In genomic region chr7:4681218-4681851, GRCh38 we compare ENCODE assay signal across 8 cellular contexts. TPM values are rescaled to one million over a fixed set of nuclear protein-coding genes. Genes with fewer than 3 reads are reported as not detected.
DNase-seq lines count a peak whose midpoint lies in the region; ATAC-seq and TF ChIP-seq lines count a peak whose summit lies in the region.

No MANE protein-coding gene starts in this region.

- TF ChIP-seq CTCF in right lobe of liver (IDR thresholded peaks at IDR 0.05) (no peak), thyroid gland (IDR thresholded peaks at IDR 0.05) (no peak)

- intact Hi-C loops in activated T-helper 1 cell treated with anti-CD3 and anti-CD28 coated beads, Interleukin-12 subunit alpha, Interleukin-12 subunit beta, Interleukin-2, Interleukin-4 antibody, amounts not matched to agents 30 ng/mL and 10 ng/mL and 1 ng/mL, durations not matched to agents 14 hours and 24 hours and 36 hours (cut with micrococcal nuclease), result loop anchor here (5.0 kb wide), 1 partner anchor 366 kb away; the partner anchor contains the start of gene RBAK
- intact Hi-C loops in right lobe of liver (cut with DNase I) (loop anchor here (5.0 kb wide), 2 partner anchors 39 to 71 kb away; no protein-coding TSS in a partner anchor), thyroid gland (cut with DNase I) (loop anchor here (5.0 kb wide), 1 partner anchor 71 kb away; no protein-coding TSS in a partner anchor)

- H3K36me3 ChIP-seq in right lobe of liver (no peaks in the 10 kb centered on the region), thyroid gland (no peaks in the 10 kb centered on the region)

- H3K9me3 ChIP-seq in right lobe of liver, result no peaks in the 10 kb centered on the region
- H3K9me3 ChIP-seq in thyroid gland, result no peaks in the 10 kb centered on the region

- no peaks in the 10 kb centered on the region for H3K27me3 ChIP-seq in right lobe of liver
- H3K27me3 ChIP-seq in thyroid gland, result no peaks in the 10 kb centered on the region

- peaks cover 9% of the 10 kb centered on the region for H3K36me3 Mint-ChIP-seq in activated T-helper 1 cell treated with anti-CD3 and anti-CD28 coated beads, Interleukin-12 subunit alpha, Interleukin-12 subunit beta, Interleukin-2, Interleukin-4 antibody, amounts not matched to agents 30 ng/mL and 10 ng/mL and 1 ng/mL, durations not matched to agents 14 hours and 24 hours and 36 hours (ENCODE audit: low read depth)

- H3K27ac ChIP-seq in right lobe of liver (no peak overlapping the region), thyroid gland (peak overlapping the region in 2 of 3 donors; percentile 33 to 63), caudate nucleus (ENCODE audit: low read depth, low read length) (no peak overlapping the region)

- no peaks in the 10 kb centered on the region for H3K9me3 Mint-ChIP-seq in activated T-helper 1 cell treated with anti-CD3 and anti-CD28 coated beads, Interleukin-12 subunit alpha, Interleukin-12 subunit beta, Interleukin-2, Interleukin-4 antibody, amounts not matched to agents 30 ng/mL and 10 ng/mL and 1 ng/mL, durations not matched to agents 14 hours and 24 hours and 36 hours

- peaks cover 2% of the 10 kb centered on the region for H3K27me3 Mint-ChIP-seq in activated T-helper 1 cell treated with anti-CD3 and anti-CD28 coated beads, Interleukin-12 subunit alpha, Interleukin-12 subunit beta, Interleukin-2, Interleukin-4 antibody, amounts not matched to agents 30 ng/mL and 10 ng/mL and 1 ng/mL, durations not matched to agents 14 hours and 24 hours and 36 hours (ENCODE audit: insufficient read depth)

- H3K4me3 ChIP-seq in right lobe of liver, result peak overlapping the region; percentile 25 to 82 (median 46)
- H3K4me3 ChIP-seq in thyroid gland (replicated peaks in 1 of 3), result peak overlapping the region in 1 of 3 donors; percentile 32

- peak; percentile 39 for DNase-seq in NCI-H82 (lab: John Stamatoyannopoulos, UW)
- no peak for DNase-seq in NCI-H82 treated with DMSO at 0.1 percent for 48 hours (lab: John Stamatoyannopoulos, UW; ENCODE audit: unreplicated experiment)
- DNase-seq in activated T-helper 1 cell treated with anti-CD3 and anti-CD28 coated beads, Interleukin-12 subunit alpha, Interleukin-12 subunit beta, Interleukin-2, Interleukin-4 antibody, amounts not matched to agents 30 ng/mL and 10 ng/mL and 1 ng/mL, durations not matched to agents 14 hours and 24 hours and 36 hours (ENCODE audit: low spot score), result no peak
- no peak for DNase-seq in right lobe of liver
- no peak for DNase-seq in thyroid gland
- DNase-seq in activated effector memory CD4-positive, alpha-beta T cell treated with anti-CD3 and anti-CD28 coated beads, Interleukin-2, amount 50 U/mL, for 16 hours, result no peak
- no peak for DNase-seq in activated CD4-positive, CD25-positive, alpha-beta regulatory T cell treated with anti-CD3 and anti-CD28 coated beads, Interleukin-2, amount 50 U/mL, for 72 hours
- DNase-seq in caudate nucleus (lab: John Stamatoyannopoulos, UW), result no peak

- TF ChIP-seq POLR2A in right lobe of liver (IDR thresholded peaks at IDR 0.05) (no peak), thyroid gland (IDR thresholded peaks at IDR 0.05) (no peak)

- peak overlapping the region; percentile 88 for H3K27ac Mint-ChIP-seq in activated T-helper 1 cell treated with anti-CD3 and anti-CD28 coated beads, Interleukin-12 subunit alpha, Interleukin-12 subunit beta, Interleukin-2, Interleukin-4 antibody, amounts not matched to agents 30 ng/mL and 10 ng/mL and 1 ng/mL, durations not matched to agents 14 hours and 24 hours and 36 hours

- peaks cover 25% of the 10 kb centered on the region for H3K4me1 Mint-ChIP-seq in activated T-helper 1 cell treated with anti-CD3 and anti-CD28 coated beads, Interleukin-12 subunit alpha, Interleukin-12 subunit beta, Interleukin-2, Interleukin-4 antibody, amounts not matched to agents 30 ng/mL and 10 ng/mL and 1 ng/mL, durations not matched to agents 14 hours and 24 hours and 36 hours (ENCODE audit: low read depth)

- 83% methylated on average over 3 of the region's 6 CpGs for WGBS in right lobe of liver (ENCODE audit: insufficient coverage, low coverage, low lambda C conversion rate, missing lambda C conversion rate)
- 92 to 94% methylated on average over 6 of the region's 6 CpGs for WGBS in thyroid gland, 2 donors

- H3K4me1 ChIP-seq in right lobe of liver, result peaks cover 0 to 5% (median 0%) of the 10 kb centered on the region in 4 donors
- peaks cover 18 to 25% of the 10 kb centered on the region in 2 donors for H3K4me1 ChIP-seq in thyroid gland

- ATAC-seq in right lobe of liver, result no peak

- H3K4me3 Mint-ChIP-seq in activated T-helper 1 cell treated with anti-CD3 and anti-CD28 coated beads, Interleukin-12 subunit alpha, Interleukin-12 subunit beta, Interleukin-2, Interleukin-4 antibody, amounts not matched to agents 30 ng/mL and 10 ng/mL and 1 ng/mL, durations not matched to agents 14 hours and 24 hours and 36 hours, result peak overlapping the region; percentile 91

RNA-seq across cellular contexts. Expression of gene FOXK1, which starts 0.8 kb away (rescaled TPM):
- 37.7 and 37.9 TPM in 2 replicates for total RNA-seq in activated T-helper 1 cell treated with anti-CD3 and anti-CD28 coated beads, Interleukin-12 subunit alpha, Interleukin-12 subunit beta, Interleukin-2, Interleukin-4 antibody, amounts not matched to agents 30 ng/mL and 10 ng/mL and 1 ng/mL, durations not matched to agents 14 hours and 24 hours and 36 hours
- 1 to 10 TPM; 3.8 to 8.4 (median 6.9) TPM for total RNA-seq in right lobe of liver
- 10 to 100 TPM; 15.0 to 33.0 (median 20.7) TPM for total RNA-seq in thyroid gland

Comparison
In these comparisons a context has a peak if more than half of its experiments do, and no peak if none do; other contexts are left out.
1. H3K27ac ChIP-seq: peak in thyroid gland (2 of 3); none in right lobe of liver (0 of 3) and caudate nucleus (single experiment).